ENCODE assay signal across 8 cellular contexts in the genomic region with DNA sequence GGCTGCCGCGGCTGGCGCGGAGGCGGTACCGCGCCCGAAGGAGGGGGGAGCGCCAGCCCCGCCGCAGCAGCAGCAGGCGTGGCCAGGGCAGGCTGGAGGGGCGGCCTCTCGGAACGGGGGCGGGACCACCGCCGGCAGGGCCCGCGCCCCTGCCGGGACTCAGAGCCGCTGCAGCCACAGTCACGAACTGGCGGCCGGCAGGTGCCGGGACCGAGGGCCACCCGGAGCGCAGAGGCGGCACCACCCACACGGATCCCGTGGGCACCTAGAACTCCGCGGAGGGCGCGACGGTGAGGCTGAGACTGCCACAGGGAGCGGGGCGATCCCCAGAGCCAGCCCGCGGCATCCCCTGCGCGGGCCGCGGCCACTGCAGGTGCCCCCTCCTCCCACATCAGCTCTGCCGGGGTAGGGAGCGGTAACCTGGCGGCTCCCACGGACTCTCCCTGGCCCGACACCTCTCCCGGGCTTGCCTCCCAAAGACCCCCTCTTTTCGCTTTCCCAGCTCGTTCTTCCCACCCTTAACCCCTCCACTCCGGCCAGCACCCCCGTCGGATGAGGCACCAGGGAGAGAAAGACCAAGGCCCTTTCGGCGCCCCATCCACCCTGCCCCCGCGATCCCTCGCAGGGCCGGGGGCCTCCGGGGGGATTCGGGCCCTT. TPM values are rescaled to one million over a fixed set of nuclear protein-coding genes. Genes with fewer than 3 reads are reported as not detected.
DNase-seq lines count a peak whose midpoint lies in the region; ATAC-seq, FAIRE-seq and TF ChIP-seq lines count a peak whose summit lies in the region.

VWA5B2 (plus strand) TSS at position 162 of the 657 bp plus-strand sequence. CDS start 944 bp downstream, outside the sequence.

- WGBS in A549 (ENCODE audit: missing lambda C conversion rate) = under 1% methylated on average over 24 of the region's 64 CpGs

- TF ChIP-seq RAD21 in A549 (conservative IDR thresholded peaks at IDR 0.05 in 1 of 2, IDR thresholded peaks at IDR 0.05 in 1 of 2) = no peak

- peaks cover 11% of the 10 kb centered on the region for H3K4me1 Mint-ChIP-seq in endothelial cell (ENCODE audit: unreplicated experiment)

- H3K36me3 ChIP-seq in muscle layer of colon (ENCODE audit: insufficient read depth, low read length) = no peaks in the 10 kb centered on the region

- H3K4me3 Mint-ChIP-seq in endothelial cell (ENCODE audit: unreplicated experiment) = no peak within 1 kb of the TSS

- no peak within 1 kb of the TSS for H3K9ac ChIP-seq in muscle layer of colon (ENCODE audit: low read length)

- H3K4me1 ChIP-seq in A549 (peaks cover 6% of the 10 kb centered on the region; the same call in 2 of the 3 replicates), muscle layer of colon (ENCODE audit: insufficient read depth, low read length) (peaks cover 13% of the 10 kb centered on the region)

- TF ChIP-seq CTCF in A549 (IDR thresholded peaks at IDR 0.05) = no peak
- TF ChIP-seq CTCF in endothelial cell (IDR thresholded peaks at IDR 0.05; ENCODE audit: unreplicated experiment) = peak; percentile 15

- H3K27ac ChIP-seq in A549 (peak within 1 kb of the TSS; percentile 46 to 76; a peak in 4 of 6 replicates), muscle layer of colon (ENCODE audit: low read depth, low read length) (no peak within 1 kb of the TSS)

- H3K9me3 Mint-ChIP-seq in endothelial cell (ENCODE audit: unreplicated experiment) = no peaks in the 10 kb centered on the region

- H3K27ac Mint-ChIP-seq in endothelial cell (ENCODE audit: unreplicated experiment) = no peak within 1 kb of the TSS

- DNase-seq in A549 (ENCODE audit: low read depth in 1 of 2, low spot score in 1 of 2) (peak; percentile 57 to 80), NCI-H69 (lab: John Stamatoyannopoulos, UW) (peak; percentile 94), endothelial cell (ENCODE audit: low spot score) (peak; percentile 63)
- DNase-seq in activated CD8-positive, alpha-beta memory T cell treated with anti-CD3 and anti-CD28 coated beads for 48 hours (ENCODE audit: low read depth in 2 of 3, low spot score in 2 of 3) = peak in 2 of 3 experiments; percentile 38 to 63
- DNase-seq in stimulated activated CD8-positive, alpha-beta memory T cell treated with anti-CD3 and anti-CD28 coated beads, Interleukin-7, amount 100 ng/mL, for 4 hours (ENCODE audit: low read depth in 2 of 2) = peak; percentile 18 to 71

- ATAC-seq in A549 (peak; percentile 80 to 94), GM18861 (IDR thresholded peaks at IDR 0.05; ENCODE audit: unreplicated experiment) (peak; percentile 70), HG03175 (IDR thresholded peaks at IDR 0.05; ENCODE audit: unreplicated experiment) (peak; percentile 87)

- no peak for TF ChIP-seq POLR2A in A549 (IDR thresholded peaks at IDR 0.05; ENCODE audit: low read length)

- H3K27me3 ChIP-seq in muscle layer of colon (ENCODE audit: control insufficient read depth in 1 of 2, insufficient read depth in 2 of 2, low read length in 2 of 2) = peaks cover 29 to 62% of the 10 kb centered on the region in 2 donors

- CTCF ChIA-PET in A549 (lab: Yijun Ruan, JAX) = interaction anchor here (0.8 to 5.5 kb wide), 8 partner anchors 9 to 84 kb away, joined by 4 to 44 read pairs (median 6); partner anchors contain the start of genes ALG3 and EEF1AKMT4

- H3K9me3 ChIP-seq in A549 (no peaks in the 10 kb centered on the region), muscle layer of colon (ENCODE audit: low read length) (no peaks in the 10 kb centered on the region)

- peaks cover 8% of the 10 kb centered on the region for H3K36me3 Mint-ChIP-seq in endothelial cell (ENCODE audit: low read depth, unreplicated experiment)

- POLR2A ChIA-PET in A549 (lab: Yijun Ruan, JAX) = no interaction called here

- H3K27me3 Mint-ChIP-seq in endothelial cell (ENCODE audit: unreplicated experiment) = peaks cover 31% of the 10 kb centered on the region

- no peak for TF ChIP-seq EP300 in A549 (IDR thresholded peaks at IDR 0.05)

- H3K4me2 ChIP-seq in A549 = peak within 1 kb of the TSS; percentile 96

- no peak for FAIRE-seq in A549 (lab: Jason Lieb, UNC)

- peak within 1 kb of the TSS; percentile 59 for H3K4me3 ChIP-seq in A549
- H3K4me3 ChIP-seq in muscle layer of colon (ENCODE audit: low read depth in 1 of 2, low read length in 2 of 2) = peak within 1 kb of the TSS; percentile 35 to 50

TF ChIP-seq in A549, 52 proteins besides CTCF, POLR2A, EP300 and RAD21:
- no peak for TF ChIP-seq TP53 (CRISPR knock-in tag; IDR thresholded peaks at IDR 0.05)
- no peak for TF ChIP-seq CBX8 (IDR thresholded peaks at IDR 0.05)
- TF ChIP-seq FOSB (CRISPR knock-in tag; IDR thresholded peaks at IDR 0.05) = no peak
- 0 out of 2 replicates have a peak, but pooled peaks have one; percentile 20 for TF ChIP-seq MAX (IDR thresholded peaks at IDR 0.05)

RNA-seq across cellular contexts. Expression of gene VWA5B2, which starts in this region (rescaled TPM):
- polyA plus RNA-seq in A549 (2011; rRNA removed) = 0.11 and 0.37 TPM in 2 replicates
- 0.66 and 0.69 TPM in 2 replicates for polyA plus RNA-seq in A549 (2012; cell fraction: cytosol; rRNA removed)
- polyA plus RNA-seq in A549 (2012; cell fraction: nucleus; rRNA removed) = 4.0 and 4.4 TPM in 2 replicates
- 0.37 to 0.48 TPM (median 0.47 TPM) in 3 replicates for polyA plus RNA-seq in A549 (2017; fragmentation: RNase III; extraction: RNeasy Plus Mini Kit Qiagen cat#74134 plus additional on column Dnase treatment)
- 0.34 and 0.41 TPM in 2 replicates for polyA minus RNA-seq in A549 (2011; rRNA and poly(A)+ RNA removed)
- 1.1 TPM for total RNA-seq in endothelial cell (ENCODE audit: unreplicated experiment)
